8 cellular contexts compared by ENCODE assay signal in the genomic region with DNA sequence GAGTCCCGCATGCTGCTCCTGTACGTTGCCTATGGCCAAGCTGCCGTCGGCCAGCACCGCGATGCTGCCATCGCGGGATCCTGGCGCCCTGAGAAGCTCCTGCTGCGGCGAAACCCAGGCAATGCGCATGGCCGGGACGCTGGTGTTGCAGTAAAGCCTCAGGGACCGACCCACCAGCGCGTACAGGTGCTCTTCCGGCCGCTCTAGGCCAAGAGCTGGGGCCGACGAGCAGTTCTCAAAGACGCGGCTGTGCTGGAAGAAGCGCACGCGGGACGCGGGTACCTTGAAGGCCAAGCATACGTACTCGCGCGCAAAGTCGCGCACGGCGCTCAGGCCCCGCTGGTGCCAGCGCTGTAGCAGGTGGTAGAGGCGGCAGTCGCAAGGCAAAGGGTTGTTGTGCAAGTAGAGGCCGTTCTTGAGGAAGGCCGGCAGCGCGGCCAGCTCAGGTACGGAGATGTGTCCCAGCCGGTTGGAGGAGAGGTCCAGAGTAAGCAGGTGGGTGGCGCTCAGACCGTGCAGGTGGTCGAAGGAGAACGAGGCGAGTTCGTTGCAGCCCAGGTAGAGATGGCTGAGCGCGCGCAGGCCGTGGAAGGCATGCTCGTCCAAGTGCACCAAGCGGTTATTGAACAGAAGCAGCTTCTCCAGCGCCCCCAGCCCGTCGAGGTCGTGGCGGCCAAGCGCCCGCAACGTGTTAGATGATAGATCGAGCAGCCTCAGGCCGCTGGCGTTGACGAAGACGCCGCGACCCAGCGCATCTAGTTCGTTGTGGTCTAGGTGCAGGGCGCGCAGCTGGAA. TPM values are rescaled to one million over a fixed set of nuclear protein-coding genes. Genes with fewer than 3 reads are reported as not detected.
DNase-seq lines count a peak whose midpoint lies in the region; ATAC-seq and TF ChIP-seq lines count a peak whose summit lies in the region.

No MANE protein-coding gene starts in this region.

- no peaks in the 10 kb centered on the region for H3K27me3 ChIP-seq in DND-41 (ENCODE audit: insufficient read depth, low read length, poor library complexity)
- H3K27me3 ChIP-seq in fibroblast of lung (ENCODE audit: control insufficient read depth, insufficient read depth, low read length), result no peaks in the 10 kb centered on the region
- no peaks in the 10 kb centered on the region for H3K27me3 ChIP-seq in parathyroid adenoma (ENCODE audit: control insufficient read depth, insufficient read depth, low read length)

- no peaks in the 10 kb centered on the region for H3K9me3 ChIP-seq in DND-41 (ENCODE audit: insufficient read depth, low read length, severe bottlenecking)
- no peaks in the 10 kb centered on the region for H3K9me3 ChIP-seq in fibroblast of lung (ENCODE audit: control insufficient read depth, insufficient read depth, low read depth, low read length)
- no peaks in the 10 kb centered on the region for H3K9me3 ChIP-seq in parathyroid adenoma (ENCODE audit: control insufficient read depth, low read length)

- TF ChIP-seq POLR2A in GM18505 (IDR thresholded peaks at IDR 0.05; ENCODE audit: borderline replicate concordance, extremely low read depth, insufficient read depth, insufficient read length), result no peak

- ATAC-seq in DND-41 (ENCODE audit: insufficient read depth, low read depth) (no peak), GM18505 (IDR thresholded peaks at IDR 0.05; ENCODE audit: unreplicated experiment) (no peak), GM18858 (IDR thresholded peaks at IDR 0.05; ENCODE audit: unreplicated experiment) (no peak)

- H3K27ac ChIP-seq in DND-41 (ENCODE audit: low read length) (no peak overlapping the region), fibroblast of lung (ENCODE audit: insufficient read depth, low read length) (no peak overlapping the region), parathyroid adenoma (no peak overlapping the region)

- peak overlapping the region; percentile 66 for H3K4me2 ChIP-seq in DND-41 (ENCODE audit: insufficient read depth, low read length)
- H3K4me2 ChIP-seq in fibroblast of lung (ENCODE audit: extremely low read depth, insufficient read depth, low read length), result peak overlapping the region; percentile 93
- H3K4me2 ChIP-seq in parathyroid adenoma (ENCODE audit: low read length), result peak overlapping the region; percentile 44

- H4K20me1 ChIP-seq in DND-41 (ENCODE audit: insufficient read depth, low read length), result peaks cover 39% of the 10 kb centered on the region
- H4K20me1 ChIP-seq in fibroblast of lung (ENCODE audit: control insufficient read depth, extremely low read depth, insufficient read depth, low read length), result no peaks in the 10 kb centered on the region

- H2AFZ ChIP-seq in DND-41 (ENCODE audit: low read depth, low read length) (no peak overlapping the region), fibroblast of lung (ENCODE audit: low read length) (no peak overlapping the region), parathyroid adenoma (no peak overlapping the region)

- peaks cover 27% of the 10 kb centered on the region for H3K79me2 ChIP-seq in DND-41 (ENCODE audit: insufficient read depth, low read length)
- H3K79me2 ChIP-seq in fibroblast of lung (ENCODE audit: control insufficient read depth, insufficient read depth, low read length), result peaks cover 16% of the 10 kb centered on the region
- H3K79me2 ChIP-seq in parathyroid adenoma, result no peaks in the 10 kb centered on the region

- H3K36me3 ChIP-seq in DND-41 (ENCODE audit: insufficient read depth, low read length), result peaks cover 50% of the 10 kb centered on the region
- peaks cover 25% of the 10 kb centered on the region for H3K36me3 ChIP-seq in fibroblast of lung (ENCODE audit: control insufficient read depth, insufficient read depth, low read length)
- no peaks in the 10 kb centered on the region for H3K36me3 ChIP-seq in parathyroid adenoma (ENCODE audit: control insufficient read depth, insufficient read depth, low read length)

- DNase-seq in DND-41 (no peak), RPMI8226 (peak; percentile 13), fibroblast of lung (ENCODE audit: low read depth in 2 of 2) (peak in 1 of 2 donors; percentile 16), UCSD-AML1 (lab: John Stamatoyannopoulos, UW; ENCODE audit: unreplicated experiment) (no peak)
- no peak for DNase-seq in effector CD4-positive, alpha-beta T cell

- H3K9ac ChIP-seq in DND-41 (ENCODE audit: low read depth, low read length), result peak overlapping the region; percentile 37
- no peak overlapping the region for H3K9ac ChIP-seq in fibroblast of lung (ENCODE audit: insufficient read depth, low read length)
- no peak overlapping the region for H3K9ac ChIP-seq in parathyroid adenoma

- TF ChIP-seq CTCF in DND-41 (IDR thresholded peaks at IDR 0.05; ENCODE audit: borderline replicate concordance, extremely low read depth, low read length, poor library complexity, severe bottlenecking) (no peak), fibroblast of lung (conservative IDR thresholded peaks at IDR 0.05 in 1 of 2, IDR thresholded peaks at IDR 0.05 in 1 of 2; ENCODE audit: low read depth in 1 of 2, low read length in 2 of 2) (no peak), parathyroid adenoma (IDR thresholded peaks at IDR 0.05) (no peak)

- H3K4me1 ChIP-seq in DND-41 (ENCODE audit: insufficient read depth, low read length) (peaks cover 42% of the 10 kb centered on the region), fibroblast of lung (ENCODE audit: control insufficient read depth, extremely low read depth, insufficient read depth, low read length) (peaks cover 8% of the 10 kb centered on the region), parathyroid adenoma (peaks cover 19% of the 10 kb centered on the region)

- H3K4me3 ChIP-seq in DND-41 (ENCODE audit: low read depth in 1 of 2, low read length in 2 of 2) (peak overlapping the region in 1 of 2 experiments; percentile 54; a peak in 2 of 4 replicates), fibroblast of lung (replicated peaks in 1 of 4; ENCODE audit: control extremely low read depth in 1 of 4, insufficient read depth in 1 of 4, low read depth in 3 of 4, low read length in 4 of 4) (peak overlapping the region; percentile 43 to 58 (median 48)), parathyroid adenoma (ENCODE audit: low read depth, low read length) (peak overlapping the region; percentile 36)

RNA-seq across cellular contexts. Expression of a gene that starts 0.9 kb away (rescaled TPM):
- under 0.01 and 0.33 TPM in 2 replicates for total RNA-seq in fibroblast of lung
- polyA plus RNA-seq in fibroblast of lung, result 0.17 TPM in 1 of 2 replicates, not detected in the other
- 0.43 and 0.73 TPM in 2 replicates for polyA plus RNA-seq in fibroblast of lung (2012)
- not detected in 2 replicates for polyA minus RNA-seq in fibroblast of lung (ENCODE audit: low replicate concordance)

RNA-seq across cellular contexts. Expression of a gene that starts 5.1 kb away (rescaled TPM):
- 13.6 and 14.4 TPM in 2 replicates for total RNA-seq in fibroblast of lung
- 13.7 and 18.3 TPM in 2 replicates for polyA plus RNA-seq in fibroblast of lung
- 20.5 and 36.0 TPM in 2 replicates for polyA plus RNA-seq in fibroblast of lung (2012)
- polyA minus RNA-seq in fibroblast of lung (ENCODE audit: low replicate concordance), result 38.8 and 48.3 TPM in 2 replicates

RNA-seq across cellular contexts. Expression of a gene that starts 29.3 kb away (rescaled TPM):
- total RNA-seq in fibroblast of lung, result 19.5 and 27.1 TPM in 2 replicates
- 16.5 and 21.8 TPM in 2 replicates for polyA plus RNA-seq in fibroblast of lung
- 22.2 and 24.0 TPM in 2 replicates for polyA plus RNA-seq in fibroblast of lung (2012)
- 70.8 and 71.8 TPM in 2 replicates for polyA minus RNA-seq in fibroblast of lung (ENCODE audit: low replicate concordance)

RNA-seq across cellular contexts. Expression of a gene that starts 29.3 kb away (rescaled TPM):
- 5.1 and 6.6 TPM in 2 replicates for total RNA-seq in fibroblast of lung
- 3.5 and 4.0 TPM in 2 replicates for polyA plus RNA-seq in fibroblast of lung
- 2.7 and 4.4 TPM in 2 replicates for polyA plus RNA-seq in fibroblast of lung (2012)
- polyA minus RNA-seq in fibroblast of lung (ENCODE audit: low replicate concordance), result 0.71 and 3.9 TPM in 2 replicates

RNA-seq across cellular contexts. Expression of a gene that starts 44.5 kb away (rescaled TPM):
- total RNA-seq in fibroblast of lung, result 110 and 137 TPM in 2 replicates
- polyA plus RNA-seq in fibroblast of lung, result 52.6 and 75.7 TPM in 2 replicates
- polyA plus RNA-seq in fibroblast of lung (2012), result 83.9 and 131 TPM in 2 replicates
- 184 and 328 TPM in 2 replicates for polyA minus RNA-seq in fibroblast of lung (ENCODE audit: low replicate concordance)
